8 cellular contexts compared by ENCODE assay signal in genomic region chr14:23954279-23954614, GRCh38. TPM values are rescaled to one million over a fixed set of nuclear protein-coding genes. Genes with fewer than 3 reads are reported as not detected.
A peak's percentile ranks its signal among the peaks of the same experiment; 100 is the strongest.
DNase-seq lines count a peak whose midpoint lies in the region; ATAC-seq and TF ChIP-seq lines count a peak whose summit lies in the region.
"Not testable (repeated sequence)": the region's sequence is repeated elsewhere in the genome, so short reads cannot be mapped to it uniquely, and the experiment has no call there.

No MANE protein-coding gene starts in this region.

- not testable (repeated sequence) for TF ChIP-seq CTCF in Calu3 (IDR thresholded peaks at IDR 0.05; ENCODE audit: unreplicated experiment); hepatocyte (IDR thresholded peaks at IDR 0.05; ENCODE audit: poor library complexity); thoracic aorta (IDR thresholded peaks at IDR 0.05)
- peak; percentile 41 for TF ChIP-seq CTCF in neural cell (IDR thresholded peaks at IDR 0.05; ENCODE audit: poor library complexity, severe bottlenecking)

- peak overlapping the region; percentile 66; the same call in 1 of the 2 replicates for H3K27ac ChIP-seq in GM23248
- not testable (repeated sequence) for H3K27ac ChIP-seq in HUES64 (ENCODE audit: low read depth, low read length); hepatocyte; neural cell (ENCODE audit: low read length)
- peak overlapping the region; percentile 61 to 79 for H3K27ac ChIP-seq in thoracic aorta

- CTCF ChIA-PET in Calu3 (lab: Charles Lee), result not testable (repeated sequence)
- CTCF ChIA-PET in activated CD4-positive, alpha-beta T cell treated with anti-CD3 and anti-CD28 coated beads for 36 hours (lab: Charles Lee), result interaction anchor here (1.0 to 1.2 kb wide), 2 partner anchors 24 to 321 kb away, joined by 3 read pairs; no protein-coding TSS in a partner anchor

- H3K4me3 ChIP-seq in GM23248 (peak overlapping the region; percentile 87), HUES64 (ENCODE audit: low read length) (peak overlapping the region; percentile 84), hepatocyte (peak overlapping the region; percentile 94), neural cell (ENCODE audit: low read length) (peak overlapping the region; percentile 83), thoracic aorta (peak overlapping the region; percentile 81)

- not testable (repeated sequence) for BruUV-seq in Calu3 (replicated peaks; lab: Mats Ljungman, UMichigan)

- H3F3A ChIP-seq in GM23248 (ENCODE audit: insufficient read depth); neural cell (ENCODE audit: insufficient read depth, low read length, poor library complexity, severe bottlenecking): not testable (repeated sequence)

- not testable (repeated sequence) for H3K9me3 Mint-ChIP-seq in Calu3 (ENCODE audit: low read depth, unreplicated experiment); activated CD4-positive, alpha-beta T cell treated with anti-CD3 and anti-CD28 coated beads for 36 hours (ENCODE audit: low read depth); central memory CD8-positive, alpha-beta T cell

- not testable (repeated sequence) for H3K4me1 Mint-ChIP-seq in Calu3 (ENCODE audit: low read depth, unreplicated experiment)
- peaks cover 22% of the 10 kb centered on the region for H3K4me1 Mint-ChIP-seq in activated CD4-positive, alpha-beta T cell treated with anti-CD3 and anti-CD28 coated beads for 36 hours
- peaks cover 27% of the 10 kb centered on the region for H3K4me1 Mint-ChIP-seq in central memory CD8-positive, alpha-beta T cell

- TF ChIP-seq RAD21 in neural cell (conservative IDR thresholded peaks at IDR 0.05), result not testable (repeated sequence)

- not testable (repeated sequence) for H3K27me3 Mint-ChIP-seq in Calu3 (ENCODE audit: unreplicated experiment); activated CD4-positive, alpha-beta T cell treated with anti-CD3 and anti-CD28 coated beads for 36 hours; central memory CD8-positive, alpha-beta T cell

- not testable (repeated sequence) for TF ChIP-seq EP300 in neural cell (conservative IDR thresholded peaks at IDR 0.05; ENCODE audit: poor library complexity, severe bottlenecking)

- POLR2A ChIA-PET in activated CD4-positive, alpha-beta T cell treated with anti-CD3 and anti-CD28 coated beads for 36 hours (lab: Charles Lee), result not testable (repeated sequence)

- WGBS in GM23248 (ENCODE audit: low coverage in 1 of 2, low lambda C conversion rate in 2 of 2, missing lambda C conversion rate in 2 of 2), 2 experiments, result 1 to 4% methylated on average over 6 of the region's 6 CpGs
- WGBS in HUES64, result 7% methylated on average over 5 of the region's 6 CpGs
- WGBS in hepatocyte (ENCODE audit: low lambda C conversion rate, missing lambda C conversion rate), result 18% methylated on average over 6 of the region's 6 CpGs

- H3K36me3 Mint-ChIP-seq in Calu3 (ENCODE audit: insufficient read depth, unreplicated experiment), result peaks cover 19% of the 10 kb centered on the region
- not testable (repeated sequence) for H3K36me3 Mint-ChIP-seq in activated CD4-positive, alpha-beta T cell treated with anti-CD3 and anti-CD28 coated beads for 36 hours (ENCODE audit: low read depth); central memory CD8-positive, alpha-beta T cell (ENCODE audit: insufficient read depth)

- H3K36me3 ChIP-seq in GM23248 (ENCODE audit: low read depth); HUES64 (ENCODE audit: insufficient read depth, low read length); hepatocyte (replicated peaks; ENCODE audit: insufficient read depth, low read depth); neural cell (ENCODE audit: insufficient read depth, low read length); thoracic aorta: not testable (repeated sequence)

- DNase-seq in Calu3; GM23248; activated CD4-positive, alpha-beta T cell treated with anti-CD3 and anti-CD28 coated beads for 36 hours; central memory CD8-positive, alpha-beta T cell (ENCODE audit: low spot score in 2 of 2); hepatocyte (ENCODE audit: low spot score); thoracic aorta (ENCODE audit: low spot score): not testable (repeated sequence)

- H2AFZ ChIP-seq in GM23248 (peak overlapping the region; percentile 92), hepatocyte (peak overlapping the region; percentile 98), neural cell (ENCODE audit: low read depth, low read length) (peak overlapping the region; percentile 90)

- intact Hi-C loops in Calu3 (cut with micrococcal nuclease; ENCODE audit: unreplicated experiment), result loop anchor here (1.0 kb wide), 1 partner anchor 365 kb away; no protein-coding TSS in a partner anchor
- intact Hi-C loops in activated CD4-positive, alpha-beta T cell treated with anti-CD3 and anti-CD28 coated beads for 36 hours (cut with DNase I, micrococcal nuclease), result loop anchor here (1.0 kb wide), 3 partner anchors 223 to 322 kb away; no protein-coding TSS in a partner anchor

- peak overlapping the region; percentile 91 for H3K4me3 Mint-ChIP-seq in Calu3 (ENCODE audit: low read depth, unreplicated experiment)
- H3K4me3 Mint-ChIP-seq in activated CD4-positive, alpha-beta T cell treated with anti-CD3 and anti-CD28 coated beads for 36 hours, result peak overlapping the region; percentile 88
- H3K4me3 Mint-ChIP-seq in central memory CD8-positive, alpha-beta T cell, result peak overlapping the region; percentile 96

- H3K79me2 ChIP-seq in GM23248 (ENCODE audit: insufficient read depth) (peaks cover 15% of the 10 kb centered on the region; the same call in 1 of the 2 replicates), hepatocyte (peaks cover 26% of the 10 kb centered on the region)
- not testable (repeated sequence) for H3K79me2 ChIP-seq in neural cell (replicated peaks; ENCODE audit: insufficient read depth, low read length)

- H3K9ac ChIP-seq in GM23248, result peak overlapping the region; percentile 94
- peak overlapping the region; percentile 84; the same call in 1 of the 2 replicates for H3K9ac ChIP-seq in HUES64 (ENCODE audit: low read depth, low read length)
- H3K9ac ChIP-seq in neural cell (ENCODE audit: low read length), result peak overlapping the region; percentile 81

- H3K9me3 ChIP-seq in GM23248 (ENCODE audit: low read depth); HUES64 (ENCODE audit: insufficient read depth, low read depth, low read length); hepatocyte (ENCODE audit: low read depth); neural cell (ENCODE audit: low read length); thoracic aorta: not testable (repeated sequence)

- in situ Hi-C loops in GM23248 (cut with MboI), result not testable (repeated sequence)

- H3K4me2 ChIP-seq in GM23248 (ENCODE audit: unreplicated experiment) (peak overlapping the region; percentile 88), hepatocyte (peak overlapping the region; percentile 97)
- not testable (repeated sequence) for H3K4me2 ChIP-seq in neural cell (ENCODE audit: low read length)

- peak; percentile 6 for ATAC-seq in activated CD4-positive, alpha-beta T cell treated with anti-CD3 and anti-CD28 coated beads for 36 hours
- ATAC-seq in central memory CD8-positive, alpha-beta T cell (replicated peaks; ENCODE audit: extremely low read depth, poor library complexity, severe bottlenecking); thoracic aorta (ENCODE audit: insufficient number of reproducible peaks, low FRiP score, low read depth): not testable (repeated sequence)

- H3K9me2 ChIP-seq in GM23248 (ENCODE audit: insufficient read depth); hepatocyte (replicated peaks; ENCODE audit: insufficient read depth); neural cell (ENCODE audit: insufficient read depth, low read length): not testable (repeated sequence)

- H3K27me3 ChIP-seq in GM23248 (replicated peaks; ENCODE audit: insufficient read depth); HUES64 (ENCODE audit: insufficient read depth, low read length); hepatocyte; neural cell (ENCODE audit: insufficient read depth, low read depth, low read length); thoracic aorta (replicated peaks; ENCODE audit: insufficient read depth): not testable (repeated sequence)

- H3K27ac Mint-ChIP-seq in Calu3 (ENCODE audit: unreplicated experiment), result peak overlapping the region; percentile 78
- H3K27ac Mint-ChIP-seq in activated CD4-positive, alpha-beta T cell treated with anti-CD3 and anti-CD28 coated beads for 36 hours, result peak overlapping the region; percentile 93
- peak overlapping the region; percentile 91 for H3K27ac Mint-ChIP-seq in central memory CD8-positive, alpha-beta T cell (ENCODE audit: low read depth)

- H4K20me1 ChIP-seq in GM23248 (ENCODE audit: insufficient read depth); hepatocyte (ENCODE audit: insufficient read depth, poor library complexity, severe bottlenecking); neural cell (ENCODE audit: insufficient read depth): not testable (repeated sequence)

- peaks cover 15% of the 10 kb centered on the region; the same call in 1 of the 2 replicates for H3K4me1 ChIP-seq in GM23248 (ENCODE audit: insufficient read depth)
- H3K4me1 ChIP-seq in HUES64 (ENCODE audit: insufficient read depth, low read length); hepatocyte (ENCODE audit: insufficient read depth); thoracic aorta (ENCODE audit: control insufficient read depth in 1 of 2, low read depth in 2 of 2): not testable (repeated sequence)

RNA-seq across cellular contexts. Expression of gene DHRS4, which starts 0.7 kb away (rescaled TPM):
- total RNA-seq in Calu3 (2022) (15.7 and 19.0 TPM in 2 replicates), hepatocyte (26.5 and 38.3 TPM in 2 replicates), thoracic aorta (10 to 100 TPM; 18.0 to 20.6 TPM)
- 23.0 and 25.4 TPM in 2 replicates for total RNA-seq in GM23248 (2014; rRNA removed; shearing (Covaris generic))
- polyA plus RNA-seq in GM23248 (2016; fragmentation: Nextera tagmentation; extraction: Ambion mirVana) (35.4 and 35.9 TPM in 2 replicates), hepatocyte (41.3 and 47.4 TPM in 2 replicates), neural cell (7.7 and 7.8 TPM in 2 replicates)
- polyA plus RNA-seq in HUES64 (2013, experiment 1 of 2), result 12.3 TPM
- 11.9 TPM for polyA plus RNA-seq in HUES64 (2013, experiment 2 of 2)
- 10 to 100 TPM; 32.2 to 36.2 TPM for total RNA-seq in activated CD4-positive, alpha-beta T cell treated with anti-CD3 and anti-CD28 coated beads for 36 hours
- polyA minus RNA-seq in neural cell, result 3.2 and 4.6 TPM in 2 replicates

RNA-seq across cellular contexts. Expression of gene DHRS4L2, which starts 34.5 kb away (rescaled TPM):
- 10.5 and 12.0 TPM in 2 replicates for total RNA-seq in Calu3 (2022)
- total RNA-seq in GM23248 (2014; rRNA removed; shearing (Covaris generic)), result 5.1 and 10.1 TPM in 2 replicates
- 16.8 and 19.2 TPM in 2 replicates for polyA plus RNA-seq in GM23248 (2016; fragmentation: Nextera tagmentation; extraction: Ambion mirVana)
- polyA plus RNA-seq in HUES64 (2013, experiment 1 of 2), result 11.1 TPM
- 10.7 TPM for polyA plus RNA-seq in HUES64 (2013, experiment 2 of 2)
- total RNA-seq in activated CD4-positive, alpha-beta T cell treated with anti-CD3 and anti-CD28 coated beads for 36 hours, result 10 to 100 TPM; 27.5 to 27.6 TPM
- total RNA-seq in hepatocyte, result 14.6 and 15.2 TPM in 2 replicates
- polyA plus RNA-seq in hepatocyte, result 22.6 and 28.4 TPM in 2 replicates
- 1.9 and 3.0 TPM in 2 replicates for polyA plus RNA-seq in neural cell
- 0.69 TPM in 1 of 2 replicates, not detected in the other for polyA minus RNA-seq in neural cell
- total RNA-seq in thoracic aorta, result 1 to 10 TPM; 5.5 to 6.9 TPM
